ENCODE assay signal across 8 cellular contexts in genomic region chr19:4557186-4557970, GRCh38. TPM values are rescaled to one million over a fixed set of nuclear protein-coding genes. Genes with fewer than 3 reads are reported as not detected.
DNase-seq lines count a peak whose midpoint lies in the region; ATAC-seq and TF ChIP-seq lines count a peak whose summit lies in the region.

No MANE protein-coding gene starts in this region.

- no peaks in the 10 kb centered on the region for H3K4me1 ChIP-seq in foreskin keratinocyte

- H3K9me3 ChIP-seq in WERI-Rb-1 (ENCODE audit: severe bottlenecking): no peaks in the 10 kb centered on the region

- CTCF ChIA-PET in BJ (lab: Yijun Ruan, JAX): interaction anchor here (0.7 to 2.1 kb wide), 4 partner anchors 10 to 79 kb away, joined by 3 to 7 read pairs (median 4); no protein-coding TSS in a partner anchor

- ATAC-seq in foreskin keratinocyte: no peak

- no peaks in the 10 kb centered on the region for H3K27me3 ChIP-seq in BJ (ENCODE audit: control insufficient read depth, insufficient read depth, low read length)
- no peaks in the 10 kb centered on the region for H3K27me3 ChIP-seq in WERI-Rb-1 (ENCODE audit: insufficient read depth, low read depth, severe bottlenecking)
- H3K27me3 ChIP-seq in foreskin keratinocyte: no peaks in the 10 kb centered on the region

- H3K27ac ChIP-seq in WERI-Rb-1: no peak overlapping the region
- no peak overlapping the region for H3K27ac ChIP-seq in foreskin keratinocyte

- peak; percentile 25; the same call in 1 of the 2 replicates for TF ChIP-seq CTCF in BJ (IDR thresholded peaks at IDR 0.05; ENCODE audit: insufficient read depth, low read depth, low read length)
- peak; percentile 45; the same call in 1 of the 2 replicates for TF ChIP-seq CTCF in GM12875 (IDR thresholded peaks at IDR 0.05; ENCODE audit: borderline replicate concordance, insufficient read depth, low read depth, low read length)
- TF ChIP-seq CTCF in WERI-Rb-1 (IDR thresholded peaks at IDR 0.05; ENCODE audit: low read depth, low read length): peak; percentile 16; the same call in 1 of the 2 replicates
- TF ChIP-seq CTCF in foreskin keratinocyte (conservative IDR thresholded peaks at IDR 0.05): peak; percentile 51

- no peak overlapping the region for H3K4me3 ChIP-seq in BJ (ENCODE audit: low read depth, low read length)
- H3K4me3 ChIP-seq in GM12875 (ENCODE audit: low read depth, low read length): no peak overlapping the region
- H3K4me3 ChIP-seq in WERI-Rb-1 (ENCODE audit: low read depth, low read length): no peak overlapping the region

- H3K36me3 ChIP-seq in BJ (ENCODE audit: control insufficient read depth, insufficient read depth, low read length): no peaks in the 10 kb centered on the region
- H3K36me3 ChIP-seq in WERI-Rb-1: peaks cover 45% of the 10 kb centered on the region

- POLR2A ChIA-PET in BJ (lab: Charles Lee): no interaction called here

- no peak for DNase-seq in BJ (ENCODE audit: low read depth)
- DNase-seq in WERI-Rb-1: no peak
- DNase-seq in foreskin keratinocyte: no peak
- no peak for DNase-seq in mesenteric fat pad (ENCODE audit: low spot score)
- no peak for DNase-seq in NOMO-1 treated with DMSO at 0.1 percent for 48 hours (lab: John Stamatoyannopoulos, UW; ENCODE audit: unreplicated experiment)
- DNase-seq in GM19238 (ENCODE audit: insufficient read length, low spot score): no peak
- DNase-seq in putamen (ENCODE audit: low spot score): no peak

RNA-seq across cellular contexts. Expression of gene SEMA6B, which starts 2.1 kb away (rescaled TPM):
- polyA plus RNA-seq in BJ (2011; rRNA removed) (0.11 and 0.22 TPM in 2 replicates), foreskin keratinocyte (0.87 and 1.00 TPM in 2 replicates)
- 0.15 and 0.28 TPM in 2 replicates for polyA minus RNA-seq in BJ (2011; rRNA and poly(A)+ RNA removed)
- total RNA-seq in foreskin keratinocyte (1.3 and 1.7 TPM in 2 replicates), mesenteric fat pad (35.1 TPM)

RNA-seq across cellular contexts. Expression of gene LRG1, which starts 17.5 kb away (rescaled TPM):
- polyA plus RNA-seq in BJ (2011; rRNA removed) (0.02 TPM in 1 of 2 replicates, not detected in the other), foreskin keratinocyte (0.32 and 0.50 TPM in 2 replicates)
- polyA minus RNA-seq in BJ (2011; rRNA and poly(A)+ RNA removed): not detected in 2 replicates
- total RNA-seq in foreskin keratinocyte (0.17 and 0.35 TPM in 2 replicates), mesenteric fat pad (4.0 TPM)

RNA-seq across cellular contexts. Expression of gene PLIN5, which starts 22.4 kb away (rescaled TPM):
- polyA plus RNA-seq in BJ (2011; rRNA removed) (not detected in 2 replicates), foreskin keratinocyte (not detected in 2 replicates)
- polyA minus RNA-seq in BJ (2011; rRNA and poly(A)+ RNA removed): not detected in 2 replicates
- total RNA-seq in foreskin keratinocyte (not detected in 2 replicates), mesenteric fat pad (62.5 TPM)

RNA-seq across cellular contexts. Expression of gene PLIN4, which starts 39.1 kb away (rescaled TPM):
- polyA plus RNA-seq in BJ (2011; rRNA removed): 0.01 TPM in 2 replicates
- polyA minus RNA-seq in BJ (2011; rRNA and poly(A)+ RNA removed): 0.05 TPM in 1 of 2 replicates, not detected in the other
- 0.65 and 0.71 TPM in 2 replicates for total RNA-seq in foreskin keratinocyte
- 0.32 TPM in 2 replicates for polyA plus RNA-seq in foreskin keratinocyte
- 2,078 TPM for total RNA-seq in mesenteric fat pad

Comparison
In these comparisons a context has a peak if more than half of its experiments do, and no peak if none do; other contexts are left out.
1. RNA of gene SEMA6B, which starts 2.1 kb away (total RNA-seq): 35.1 TPM in mesenteric fat pad (single experiment); 1.3 to 1.7 TPM in foreskin keratinocyte; every median in the first group is over 10 times any median in the second.
2. RNA of gene PLIN5, which starts 22.4 kb away (total RNA-seq): 62.5 TPM in mesenteric fat pad (single experiment); not detected in foreskin keratinocyte; every median in the first group is over 10 times any median in the second.
3. Peak in every context shown above with its lines, with median percentiles within 50 percentile points of each other: CTCF ChIP-seq.